2 cellular contexts compared by ENCODE assay signal in the genomic region with DNA sequence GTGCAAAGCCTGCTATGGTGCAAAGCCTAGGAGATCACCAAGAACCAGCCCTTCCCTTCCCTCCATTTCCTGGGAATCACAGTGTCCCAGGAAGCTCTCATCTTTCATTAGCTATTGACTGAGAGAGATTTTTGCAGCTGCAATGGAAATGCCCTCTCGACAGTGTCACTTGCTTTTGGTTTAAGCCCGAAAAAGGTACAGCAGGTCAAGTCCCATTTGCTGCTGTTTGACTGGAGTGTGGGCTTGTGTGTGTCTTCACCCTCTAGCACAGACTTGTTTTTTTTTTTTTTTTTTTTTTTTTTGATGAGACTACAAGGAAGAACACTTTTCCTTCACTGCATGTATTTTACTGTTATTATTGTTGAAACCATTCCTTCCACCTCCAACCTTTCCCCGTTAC.
TF ChIP-seq lines count a peak whose summit lies in the region.

No MANE protein-coding gene starts in this region.

TF ChIP-seq in GM23338, 12 proteins besides CTCF, POLR2A, EP300 and RAD21:
- TF ChIP-seq ZNF331 (CRISPR knock-in tag; IDR thresholded peaks at IDR 0.05; ENCODE audit: low read depth) (no peak), NANOG (IDR thresholded peaks at IDR 0.05; ENCODE audit: borderline replicate concordance) (no peak), STAT1 (IDR thresholded peaks at IDR 0.05; ENCODE audit: unreplicated experiment) (no peak), JUNB (IDR thresholded peaks at IDR 0.05; ENCODE audit: unreplicated experiment) (no peak), ZNF114 (CRISPR knock-in tag; IDR thresholded peaks at IDR 0.05) (no peak), POLR2AphosphoS5 (IDR thresholded peaks at IDR 0.05; ENCODE audit: low read depth) (no peak)
TF ChIP-seq in GM23338: peak in this region for 0.

TF ChIP-seq in WTC11, 78 proteins besides CTCF, POLR2A, EP300 and RAD21:
- TF ChIP-seq TP53 (CRISPR knock-in tag; IDR thresholded peaks at IDR 0.05) (no peak), ZNF263 (CRISPR knock-in tag; IDR thresholded peaks at IDR 0.05; ENCODE audit: low read depth) (no peak), PREB (CRISPR knock-in tag; IDR thresholded peaks at IDR 0.05; ENCODE audit: borderline replicate concordance) (no peak), ZNF423 (CRISPR knock-in tag; IDR thresholded peaks at IDR 0.05) (no peak)
- TF ChIP-seq, protein P1, sequence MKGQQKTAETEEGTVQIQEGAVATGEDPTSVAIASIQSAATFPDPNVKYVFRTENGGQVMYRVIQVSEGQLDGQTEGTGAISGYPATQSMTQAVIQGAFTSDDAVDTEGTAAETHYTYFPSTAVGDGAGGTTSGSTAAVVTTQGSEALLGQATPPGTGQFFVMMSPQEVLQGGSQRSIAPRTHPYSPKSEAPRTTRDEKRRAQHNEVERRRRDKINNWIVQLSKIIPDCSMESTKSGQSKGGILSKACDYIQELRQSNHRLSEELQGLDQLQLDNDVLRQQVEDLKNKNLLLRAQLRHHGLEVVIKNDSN (CRISPR knock-in tag; IDR thresholded peaks at IDR 0.05), result no peak
